In the genomic region with DNA sequence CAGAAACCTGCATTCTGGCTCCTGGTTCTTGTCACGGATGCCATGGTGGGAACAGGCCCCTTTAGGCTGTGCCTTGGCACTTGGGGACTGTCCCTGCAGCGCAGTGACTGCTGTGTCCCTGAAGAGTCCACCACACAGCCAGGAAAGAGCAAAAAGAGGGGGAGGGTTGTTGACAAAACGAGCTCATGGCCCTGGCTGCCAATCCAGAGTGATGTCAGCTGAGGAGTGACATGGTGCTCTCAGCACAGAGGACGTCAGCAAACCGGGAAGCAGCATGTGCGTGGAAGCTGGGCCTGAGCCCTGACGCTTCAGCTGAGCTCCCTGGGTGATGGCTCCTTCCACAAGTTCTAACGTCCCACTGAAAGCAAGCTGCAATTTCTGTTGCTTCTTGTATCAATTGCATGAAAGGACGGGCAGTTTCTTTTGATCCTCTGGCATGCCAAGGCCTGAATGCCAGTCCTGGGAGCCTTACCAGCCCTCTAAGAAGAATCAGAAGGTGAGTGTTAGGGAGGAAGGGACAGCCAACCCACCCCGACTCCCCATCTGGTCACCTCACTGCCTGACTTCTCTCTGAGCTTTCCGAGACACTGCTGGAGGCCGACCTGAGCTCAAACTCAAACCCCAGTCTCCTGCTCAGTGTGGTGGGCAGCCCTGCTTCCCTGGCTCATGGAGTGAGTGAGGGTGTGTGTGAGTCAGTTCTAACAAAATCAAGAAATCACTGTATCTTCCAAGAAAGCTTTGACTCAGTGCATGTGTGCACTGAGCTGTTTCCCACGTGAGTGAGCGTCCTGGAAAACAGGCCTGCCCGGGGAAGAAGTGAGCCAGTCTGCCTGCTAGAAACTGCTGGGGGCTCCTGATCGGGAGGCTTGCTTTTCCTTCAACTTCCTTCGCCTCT, we compare ENCODE assay signal across 1 cellular context.
TF ChIP-seq lines count a peak whose summit lies in the region.

No MANE protein-coding gene starts in this region.

TF ChIP-seq in HEK293, 187 proteins besides CTCF, POLR2A, EP300 and RAD21 (continued from another document):
- TF ChIP-seq, protein P1, sequence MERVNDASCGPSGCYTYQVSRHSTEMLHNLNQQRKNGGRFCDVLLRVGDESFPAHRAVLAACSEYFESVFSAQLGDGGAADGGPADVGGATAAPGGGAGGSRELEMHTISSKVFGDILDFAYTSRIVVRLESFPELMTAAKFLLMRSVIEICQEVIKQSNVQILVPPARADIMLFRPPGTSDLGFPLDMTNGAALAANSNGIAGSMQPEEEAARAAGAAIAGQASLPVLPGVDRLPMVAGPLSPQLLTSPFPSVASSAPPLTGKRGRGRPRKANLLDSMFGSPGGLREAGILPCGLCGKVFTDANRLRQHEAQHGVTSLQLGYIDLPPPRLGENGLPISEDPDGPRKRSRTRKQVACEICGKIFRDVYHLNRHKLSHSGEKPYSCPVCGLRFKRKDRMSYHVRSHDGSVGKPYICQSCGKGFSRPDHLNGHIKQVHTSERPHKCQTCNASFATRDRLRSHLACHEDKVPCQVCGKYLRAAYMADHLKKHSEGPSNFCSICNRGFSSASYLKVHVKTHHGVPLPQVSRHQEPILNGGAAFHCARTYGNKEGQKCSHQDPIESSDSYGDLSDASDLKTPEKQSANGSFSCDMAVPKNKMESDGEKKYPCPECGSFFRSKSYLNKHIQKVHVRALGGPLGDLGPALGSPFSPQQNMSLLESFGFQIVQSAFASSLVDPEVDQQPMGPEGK (tag by site-specific recombination; IDR thresholded peaks at IDR 0.05) = 0 out of 2 replicates have a peak, but pooled peaks have one; percentile 13
- TF ChIP-seq ZBTB20 (tag by site-specific recombination; IDR thresholded peaks at IDR 0.05) = 0 out of 2 replicates have a peak, but pooled peaks have one; percentile 54
- peak; percentile 94 for TF ChIP-seq ZNF629 (tag by site-specific recombination; IDR thresholded peaks at IDR 0.05)
- no peak for TF ChIP-seq ZNF654 (tag by site-specific recombination; IDR thresholded peaks at IDR 0.05; ENCODE audit: low read depth)
- peak; percentile 42; the same call in 1 of the 2 replicates for TF ChIP-seq ZBTB48 (tag by site-specific recombination; IDR thresholded peaks at IDR 0.05)
- no peak for TF ChIP-seq KLF9 (tag by site-specific recombination; IDR thresholded peaks at IDR 0.05; ENCODE audit: low read depth)
- no peak for TF ChIP-seq ZNF558 (tag by site-specific recombination; IDR thresholded peaks at IDR 0.05)
- TF ChIP-seq, protein P2, sequence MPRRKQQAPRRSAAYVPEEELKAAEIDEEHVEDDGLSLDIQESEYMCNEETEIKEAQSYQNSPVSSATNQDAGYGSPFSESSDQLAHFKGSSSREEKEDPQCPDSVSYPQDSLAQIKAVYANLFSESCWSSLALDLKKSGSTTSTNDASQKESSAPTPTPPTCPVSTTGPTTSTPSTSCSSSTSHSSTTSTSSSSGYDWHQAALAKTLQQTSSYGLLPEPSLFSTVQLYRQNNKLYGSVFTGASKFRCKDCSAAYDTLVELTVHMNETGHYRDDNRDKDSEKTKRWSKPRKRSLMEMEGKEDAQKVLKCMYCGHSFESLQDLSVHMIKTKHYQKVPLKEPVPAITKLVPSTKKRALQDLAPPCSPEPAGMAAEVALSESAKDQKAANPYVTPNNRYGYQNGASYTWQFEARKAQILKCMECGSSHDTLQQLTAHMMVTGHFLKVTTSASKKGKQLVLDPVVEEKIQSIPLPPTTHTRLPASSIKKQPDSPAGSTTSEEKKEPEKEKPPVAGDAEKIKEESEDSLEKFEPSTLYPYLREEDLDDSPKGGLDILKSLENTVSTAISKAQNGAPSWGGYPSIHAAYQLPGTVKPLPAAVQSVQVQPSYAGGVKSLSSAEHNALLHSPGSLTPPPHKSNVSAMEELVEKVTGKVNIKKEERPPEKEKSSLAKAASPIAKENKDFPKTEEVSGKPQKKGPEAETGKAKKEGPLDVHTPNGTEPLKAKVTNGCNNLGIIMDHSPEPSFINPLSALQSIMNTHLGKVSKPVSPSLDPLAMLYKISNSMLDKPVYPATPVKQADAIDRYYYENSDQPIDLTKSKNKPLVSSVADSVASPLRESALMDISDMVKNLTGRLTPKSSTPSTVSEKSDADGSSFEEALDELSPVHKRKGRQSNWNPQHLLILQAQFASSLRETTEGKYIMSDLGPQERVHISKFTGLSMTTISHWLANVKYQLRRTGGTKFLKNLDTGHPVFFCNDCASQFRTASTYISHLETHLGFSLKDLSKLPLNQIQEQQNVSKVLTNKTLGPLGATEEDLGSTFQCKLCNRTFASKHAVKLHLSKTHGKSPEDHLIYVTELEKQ (tag by site-specific recombination; IDR thresholded peaks at IDR 0.05; ENCODE audit: borderline replicate concordance) = 0 out of 2 replicates have a peak, but pooled peaks have one; percentile 28
- TF ChIP-seq ZBTB21 (tag by site-specific recombination; IDR thresholded peaks at IDR 0.05) = peak; percentile 86
- no peak for TF ChIP-seq ZNF10 (tag by site-specific recombination; IDR thresholded peaks at IDR 0.05)
